8 cellular contexts compared by ENCODE assay signal in the genomic region with DNA sequence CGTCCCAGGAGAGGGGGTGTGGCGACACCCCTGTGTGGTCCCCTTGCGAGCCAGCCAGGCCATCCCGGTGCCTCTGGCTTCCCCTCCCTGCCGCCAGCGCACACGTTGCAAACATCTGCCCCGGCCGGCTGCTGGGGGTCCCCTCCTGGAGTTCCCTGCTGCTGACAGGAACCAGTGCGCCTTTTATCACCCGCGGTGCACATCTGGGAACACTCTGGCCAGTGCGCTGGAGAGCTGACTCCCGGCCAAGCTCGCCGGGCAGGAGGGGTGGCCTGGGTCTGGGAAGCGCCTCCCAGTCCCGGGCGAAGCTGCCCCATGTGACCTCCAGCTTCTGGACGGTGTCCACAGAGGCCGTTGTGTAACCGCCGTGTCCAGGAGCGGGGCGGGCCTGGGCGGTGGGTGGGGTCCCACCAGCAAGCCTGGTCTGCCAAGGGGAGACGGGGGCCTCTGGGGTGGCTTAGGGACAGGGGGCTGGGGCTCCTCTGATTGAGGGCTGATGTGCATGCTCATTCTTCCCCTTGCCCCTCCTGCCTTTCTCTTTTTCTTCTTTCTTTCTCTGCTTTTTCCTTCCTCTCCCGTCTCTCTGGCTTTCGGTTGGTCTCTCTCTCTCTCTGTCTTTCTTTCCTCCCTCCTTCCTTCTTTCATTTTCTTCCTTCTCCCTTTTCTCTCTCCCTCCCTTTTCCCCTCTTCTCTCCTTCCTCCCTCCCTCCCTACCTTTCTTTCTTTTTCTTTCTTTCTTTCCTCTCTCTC. TPM values are rescaled to one million over a fixed set of nuclear protein-coding genes. Genes with fewer than 3 reads are reported as not detected.
A peak's percentile ranks its signal among the peaks of the same experiment; 100 is the strongest.
DNase-seq lines count a peak whose midpoint lies in the region; ATAC-seq and TF ChIP-seq lines count a peak whose summit lies in the region.

No MANE protein-coding gene starts in this region.

- H3K18ac ChIP-seq in mesendoderm (ENCODE audit: low read length) = no peak overlapping the region

- no peak overlapping the region for H2BK120ac ChIP-seq in mesendoderm (ENCODE audit: low read depth, low read length)

- H3K9ac ChIP-seq in mesendoderm (ENCODE audit: low read length) = no peak overlapping the region

- H3K36me3 Mint-ChIP-seq in chondrocyte (ENCODE audit: low read depth) = no peaks in the 10 kb centered on the region
- H3K36me3 Mint-ChIP-seq in activated T-cell treated with anti-CD3 and anti-CD28 coated beads, Interleukin-2, amount 50 U/mL, for 72 hours (ENCODE audit: insufficient read depth in 2 of 2) = peaks cover 0 to 1% of the 10 kb centered on the region in 2 donors

- no peaks in the 10 kb centered on the region for H3K79me2 ChIP-seq in mesendoderm (ENCODE audit: control insufficient read depth, insufficient read depth, low read length)

- ATAC-seq in lower lobe of right lung = peak; percentile 93 to 95
- no peak for ATAC-seq in activated T-cell treated with anti-CD3 and anti-CD28 coated beads, Interleukin-2, amount 50 U/mL, for 72 hours (replicated peaks in 1 of 2)

- intact Hi-C loops in lower lobe of right lung (cut with DNase I) = no loop called here
- intact Hi-C loops in testis (cut with DNase I; ENCODE audit: low total_unique reads) = no loop called here

- H3K4me3 Mint-ChIP-seq in chondrocyte (ENCODE audit: unreplicated experiment) = peak overlapping the region; percentile 35
- no peak overlapping the region for H3K4me3 Mint-ChIP-seq in activated T-cell treated with anti-CD3 and anti-CD28 coated beads, Interleukin-2, amount 50 U/mL, for 72 hours

- H3K9me3 ChIP-seq in lower lobe of right lung (no peaks in the 10 kb centered on the region), testis (no peaks in the 10 kb centered on the region)

- H4K5ac ChIP-seq in mesendoderm (ENCODE audit: low read length) = no peak overlapping the region

- H3K27me3 ChIP-seq in lower lobe of right lung (ENCODE audit: low read depth) = no peaks in the 10 kb centered on the region
- no peaks in the 10 kb centered on the region for H3K27me3 ChIP-seq in testis
- no peaks in the 10 kb centered on the region for H3K27me3 ChIP-seq in mesendoderm (ENCODE audit: insufficient read depth, low read length, poor library complexity)

- peak; percentile 78 for TF ChIP-seq EP300 in Ishikawa (IDR thresholded peaks at IDR 0.05; ENCODE audit: borderline replicate concordance)

- no peak for TF ChIP-seq RAD21 in Ishikawa (IDR thresholded peaks at IDR 0.05; ENCODE audit: low read depth)

- no peak overlapping the region for H4K8ac ChIP-seq in mesendoderm (ENCODE audit: low read depth, low read length)

- H3K56ac ChIP-seq in mesendoderm (ENCODE audit: low read length) = no peak overlapping the region

- TF ChIP-seq CTCF in chondrocyte (IDR thresholded peaks at IDR 0.05) = no peak
- TF ChIP-seq CTCF in lower lobe of right lung (IDR thresholded peaks at IDR 0.05) = no peak
- TF ChIP-seq CTCF in testis (IDR thresholded peaks at IDR 0.05) = no peak

- DNase-seq in chondrocyte (ENCODE audit: low spot score) (no peak), lower lobe of right lung (peak; percentile 95), testis (peak; percentile 93), mesendoderm (no peak)
- no peak for DNase-seq in activated T-cell treated with anti-CD3 and anti-CD28 coated beads, Interleukin-2, amount 50 U/mL, for 72 hours
- DNase-seq in activated CD4-positive, alpha-beta T cell treated with anti-CD3 and anti-CD28 coated beads for 1 hour = no peak
- no peak for DNase-seq in activated naive CD4-positive, alpha-beta T cell treated with anti-CD3 and anti-CD28 coated beads, Interleukin-2, amount 50 U/mL, for 16 hours

- no peak overlapping the region for H3K23ac ChIP-seq in mesendoderm (ENCODE audit: low read length)

- no peaks in the 10 kb centered on the region for H3K79me1 ChIP-seq in mesendoderm (ENCODE audit: low read length)

- WGBS in testis, 2 donors = 4 to 5% methylated on average over 7 to 25 of the region's 29 CpGs
- no CpG with 5 or more reads among the region's 29 CpGs for WGBS in mesendoderm (ENCODE audit: extremely low coverage, insufficient coverage, low lambda C conversion rate)

- H2BK5ac ChIP-seq in mesendoderm (ENCODE audit: low read length) = no peak overlapping the region

- H3K9me3 Mint-ChIP-seq in chondrocyte (ENCODE audit: low read depth) = no peaks in the 10 kb centered on the region
- H3K9me3 Mint-ChIP-seq in activated T-cell treated with anti-CD3 and anti-CD28 coated beads, Interleukin-2, amount 50 U/mL, for 72 hours = no peaks in the 10 kb centered on the region

- no peak overlapping the region for H2AK5ac ChIP-seq in mesendoderm (ENCODE audit: low read length)

- TF ChIP-seq POLR2A in testis (IDR thresholded peaks at IDR 0.05) = no peak

- peaks cover 7% of the 10 kb centered on the region for H3K27me3 Mint-ChIP-seq in chondrocyte (ENCODE audit: low read depth)
- H3K27me3 Mint-ChIP-seq in activated T-cell treated with anti-CD3 and anti-CD28 coated beads, Interleukin-2, amount 50 U/mL, for 72 hours (ENCODE audit: low read depth) = peaks cover 39% of the 10 kb centered on the region

- H3K27ac ChIP-seq in lower lobe of right lung (peak overlapping the region; percentile 85), testis (peak overlapping the region; percentile 70 to 79), mesendoderm (ENCODE audit: low read depth, low read length) (no peak overlapping the region)

- H3K36me3 ChIP-seq in lower lobe of right lung (no peaks in the 10 kb centered on the region), testis (ENCODE audit: low read depth, missing control alignments) (no peaks in the 10 kb centered on the region), mesendoderm (ENCODE audit: control insufficient read depth, insufficient read depth, low read length) (no peaks in the 10 kb centered on the region)

- H3K4ac ChIP-seq in mesendoderm (ENCODE audit: low read depth, low read length) = no peak overlapping the region

- H3K4me2 ChIP-seq in mesendoderm (ENCODE audit: low read length) = no peak overlapping the region

- H3K4me1 ChIP-seq in lower lobe of right lung = peaks cover 37% of the 10 kb centered on the region
- peaks cover 20% of the 10 kb centered on the region for H3K4me1 ChIP-seq in testis
- no peaks in the 10 kb centered on the region for H3K4me1 ChIP-seq in mesendoderm (ENCODE audit: control insufficient read depth, low read depth, low read length)

- H2BK15ac ChIP-seq in mesendoderm (replicated peaks; ENCODE audit: low read depth) = no peak overlapping the region

- peak overlapping the region; percentile 45 for H3K27ac Mint-ChIP-seq in chondrocyte (ENCODE audit: unreplicated experiment)
- no peak overlapping the region for H3K27ac Mint-ChIP-seq in activated T-cell treated with anti-CD3 and anti-CD28 coated beads, Interleukin-2, amount 50 U/mL, for 72 hours

- H3K4me3 ChIP-seq in lower lobe of right lung (peak overlapping the region; percentile 49), testis (peak overlapping the region; percentile 10 to 37), mesendoderm (ENCODE audit: low read length) (no peak overlapping the region)

- peaks cover 25% of the 10 kb centered on the region for H3K4me1 Mint-ChIP-seq in chondrocyte (ENCODE audit: low read depth)
- peaks cover 8% of the 10 kb centered on the region for H3K4me1 Mint-ChIP-seq in activated T-cell treated with anti-CD3 and anti-CD28 coated beads, Interleukin-2, amount 50 U/mL, for 72 hours (ENCODE audit: low read depth)

TF ChIP-seq in Ishikawa, 13 proteins besides CTCF, POLR2A, EP300 and RAD21:
- TF ChIP-seq, protein P1, sequence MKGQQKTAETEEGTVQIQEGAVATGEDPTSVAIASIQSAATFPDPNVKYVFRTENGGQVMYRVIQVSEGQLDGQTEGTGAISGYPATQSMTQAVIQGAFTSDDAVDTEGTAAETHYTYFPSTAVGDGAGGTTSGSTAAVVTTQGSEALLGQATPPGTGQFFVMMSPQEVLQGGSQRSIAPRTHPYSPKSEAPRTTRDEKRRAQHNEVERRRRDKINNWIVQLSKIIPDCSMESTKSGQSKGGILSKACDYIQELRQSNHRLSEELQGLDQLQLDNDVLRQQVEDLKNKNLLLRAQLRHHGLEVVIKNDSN (IDR thresholded peaks at IDR 0.05) = peak; percentile 94
- peak; percentile 50; the same call in 1 of the 2 replicates for TF ChIP-seq TAF1 (IDR thresholded peaks at IDR 0.05; ENCODE audit: low read depth)
- peak; percentile 95 for TF ChIP-seq TCF12 (IDR thresholded peaks at IDR 0.05; ENCODE audit: low read depth)
- peak; percentile 81 for TF ChIP-seq CEBPB (IDR thresholded peaks at IDR 0.05)
- peak; percentile 72 for TF ChIP-seq NFIC (IDR thresholded peaks at IDR 0.05)
- TF ChIP-seq, protein P2, sequence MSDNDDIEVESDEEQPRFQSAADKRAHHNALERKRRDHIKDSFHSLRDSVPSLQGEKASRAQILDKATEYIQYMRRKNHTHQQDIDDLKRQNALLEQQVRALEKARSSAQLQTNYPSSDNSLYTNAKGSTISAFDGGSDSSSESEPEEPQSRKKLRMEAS (IDR thresholded peaks at IDR 0.05) = no peak; the same call in none of the 2 replicates
- 0 out of 2 replicates have a peak, but pooled peaks have one; percentile 22 for TF ChIP-seq EGR1 (IDR thresholded peaks at IDR 0.05)
- 0 out of 2 replicates have a peak, but pooled peaks have one; percentile 24 for TF ChIP-seq FOXM1 (IDR thresholded peaks at IDR 0.05; ENCODE audit: borderline replicate concordance, low read depth)
- no peak for TF ChIP-seq TEAD4 (IDR thresholded peaks at IDR 0.05)
- TF ChIP-seq ZBTB7A (IDR thresholded peaks at IDR 0.05; ENCODE audit: low read depth) = peak; percentile 74; the same call in 1 of the 2 replicates
- TF ChIP-seq YY1 (IDR thresholded peaks at IDR 0.05; ENCODE audit: low read depth) = no peak
TF ChIP-seq in Ishikawa: peak in this region for 8.

RNA-seq across cellular contexts. Expression of a gene that starts 25.2 kb away (rescaled TPM):
- total RNA-seq in chondrocyte (not detected in 3 replicates), lower lobe of right lung (12.8 TPM), testis (under 1 TPM in 1 of 2 donors, not detected in 1; 0.24 TPM)
- 1.6 TPM for polyA plus RNA-seq in testis (ENCODE audit: insufficient read depth, low read depth, low replicate concordance)
- 0.07 TPM for polyA plus RNA-seq in mesendoderm (2013, experiment 1 of 2)
- polyA plus RNA-seq in mesendoderm (2013, experiment 2 of 2) = not detected
- not detected for total RNA-seq in activated T-cell treated with anti-CD3 and anti-CD28 coated beads, Interleukin-2, amount 50 U/mL, for 72 hours

Comparison
In these comparisons a context has a peak if more than half of its experiments do, and no peak if none do; other contexts are left out.
1. DNase-seq: peak in lower lobe of right lung (single experiment) and testis (single experiment); none in chondrocyte (single experiment), mesendoderm (single experiment), activated T-cell treated with anti-CD3 and anti-CD28 coated beads, Interleukin-2, amount 50 U/mL, for 72 hours (0 of 2), activated CD4-positive, alpha-beta T cell treated with anti-CD3 and anti-CD28 coated beads for 1 hour (single experiment) and activated naive CD4-positive, alpha-beta T cell treated with anti-CD3 and anti-CD28 coated beads, Interleukin-2, amount 50 U/mL, for 16 hours (single experiment).
2. ATAC-seq: peak in lower lobe of right lung (2 of 2); none in activated T-cell treated with anti-CD3 and anti-CD28 coated beads, Interleukin-2, amount 50 U/mL, for 72 hours (0 of 2).
3. RNA of a gene that starts 25.2 kb away (total RNA-seq): 12.8 TPM in lower lobe of right lung (single experiment); 0.24 TPM in testis, not detected in chondrocyte and not detected in activated T-cell treated with anti-CD3 and anti-CD28 coated beads, Interleukin-2, amount 50 U/mL, for 72 hours; every median in the first group is over 10 times any median in the second.